Comparison of ENCODE assay signal across 9 cellular contexts in genomic region chr12:49331360-49332222, GRCh38. TPM values are rescaled to one million over a fixed set of nuclear protein-coding genes. Genes with fewer than 3 reads are reported as not detected.
A peak's percentile ranks its signal among the peaks of the same experiment; 100 is the strongest.
DNase-seq lines count a peak whose midpoint lies in the region; ATAC-seq, FAIRE-seq and TF ChIP-seq lines count a peak whose summit lies in the region.
"Had no signal": no experiment of that assay in that cellular context is flagged by ENCODE, and none has a peak within 500 bp of the region (broad histone marks: within the 10 kb centered on the region; RNA-seq: fewer than 3 reads in every experiment).

No MANE protein-coding gene starts in this region.

- TF ChIP-seq POLR2A in Peyer's patch (IDR thresholded peaks at IDR 0.05) (no peak), endothelial cell of umbilical vein (IDR thresholded peaks at IDR 0.05; ENCODE audit: low read depth, low read length) (no peak)

- no peaks in the 10 kb centered on the region for H3K9me1 ChIP-seq in endothelial cell of umbilical vein (replicated peaks; ENCODE audit: control insufficient read depth, extremely low read depth, insufficient read depth, low read length)

- peak; percentile 87 for FAIRE-seq in endothelial cell of umbilical vein (lab: Jason Lieb, UNC)
- FAIRE-seq: islet of Langerhans had no signal

- H3K27me3 ChIP-seq in GM23338 (ENCODE audit: insufficient read depth): peaks cover 56% of the 10 kb centered on the region
- H3K27me3 ChIP-seq in Peyer's patch: peaks cover 3 to 25% of the 10 kb centered on the region in 2 donors
- H3K27me3 ChIP-seq in endothelial cell of umbilical vein (ENCODE audit: control insufficient read depth in 2 of 2, insufficient read depth in 2 of 2, low read length in 2 of 2): peaks cover 33% of the 10 kb centered on the region in 2 experiments

- no TSS peak for BruUV-seq in endothelial cell of umbilical vein (replicated peaks; lab: Mats Ljungman, UMichigan)

- peaks cover 27% of the 10 kb centered on the region for H3K4me1 Mint-ChIP-seq in GM23338
- H3K4me1 Mint-ChIP-seq in T-helper 2 cell treated with Interferon-gamma antibody and Interleukin-4, amounts not matched to agents 5 μg/mL and 100 μg/mL, for 36 hours (ENCODE audit: low read depth): peaks cover 6% of the 10 kb centered on the region

- dilution Hi-C loops in endothelial cell of umbilical vein (cut with MboI; ENCODE audit: extremely low pct_ligation_motif_present, low sequenced_read_pairs): no loop called here

- no peak overlapping the region for H2AFZ ChIP-seq in GM23338
- H2AFZ ChIP-seq in endothelial cell of umbilical vein (ENCODE audit: low read depth, low read length): no peak overlapping the region

- POLR2A ChIA-PET in endothelial cell of umbilical vein (lab: Charles Lee): interaction anchor here (0.6 to 0.9 kb wide), 2 partner anchors 9 to 137 kb away, joined by 4 to 10 read pairs; partner anchors contain the start of gene TROAP

- H3K4me1 ChIP-seq in GM23338 (ENCODE audit: insufficient read depth) (peaks cover 6% of the 10 kb centered on the region; the same call in 1 of the 2 replicates), Peyer's patch (peaks cover 0 to 16% (median 2%) of the 10 kb centered on the region in 4 donors), endothelial cell of umbilical vein (ENCODE audit: control insufficient read depth, extremely low read depth, insufficient read depth, low read length) (no peaks in the 10 kb centered on the region)

- H3K27me3 Mint-ChIP-seq in GM23338 (ENCODE audit: insufficient read depth, low read depth, poor library complexity): peaks cover 58% of the 10 kb centered on the region
- H3K27me3 Mint-ChIP-seq in T-helper 2 cell treated with Interferon-gamma antibody and Interleukin-4, amounts not matched to agents 5 μg/mL and 100 μg/mL, for 36 hours (ENCODE audit: low read depth): peaks cover 36% of the 10 kb centered on the region

- ATAC-seq in GM23338 (peak; percentile 76), GM19023 (IDR thresholded peaks at IDR 0.05; ENCODE audit: unreplicated experiment) (no peak), HG03108 (IDR thresholded peaks at IDR 0.05; ENCODE audit: unreplicated experiment) (no peak)

- peaks cover 22% of the 10 kb centered on the region for H3F3A ChIP-seq in GM23338 (replicated peaks; ENCODE audit: low read depth)

- DNase-seq in AML-193 (lab: John Stamatoyannopoulos, UW): peak; percentile 8 to 26
- peak; percentile 81 for DNase-seq in GM23338 (ENCODE audit: low spot score)
- DNase-seq in Peyer's patch: peak in 2 of 3 donors; percentile 71 to 77
- peak; percentile 75 for DNase-seq in endothelial cell of umbilical vein (ENCODE audit: low read depth, low spot score)
- DNase-seq in middle frontal gyrus (ENCODE audit: extremely low spot score, low spot score): peak; percentile 70
- DNase-seq in T-helper 2 cell treated with Interferon-gamma antibody and Interleukin-4, amounts not matched to agents 5 μg/mL and 100 μg/mL, for 36 hours (ENCODE audit: low spot score): no peak

- TF ChIP-seq CTCF in GM23338 (conservative IDR thresholded peaks at IDR 0.05; ENCODE audit: low read depth in 2 of 2) (peak; percentile 79 to 91), Peyer's patch (IDR thresholded peaks at IDR 0.05) (peak in 5 of 6 experiments; percentile 18 to 86 (median 75)), endothelial cell of umbilical vein (IDR thresholded peaks at IDR 0.05; ENCODE audit: extremely low read depth in 1 of 2, insufficient read depth in 1 of 2, low read depth in 1 of 2, low read length in 2 of 2) (peak; percentile 81 to 86)

- H3K27ac ChIP-seq in GM23338 (ENCODE audit: low read depth) (no peak overlapping the region), Peyer's patch (no peak overlapping the region), endothelial cell of umbilical vein (ENCODE audit: insufficient read depth, low read depth, low read length) (no peak overlapping the region)

- intact Hi-C loops in endothelial cell of umbilical vein (cut with micrococcal nuclease): loop anchor here (1.0 kb wide), 3 partner anchors 16 to 249 kb away; no protein-coding TSS in a partner anchor

- peaks cover 5% of the 10 kb centered on the region; the same call in 2 of the 3 replicates for H3K9me3 Mint-ChIP-seq in GM23338
- H3K9me3 Mint-ChIP-seq in T-helper 2 cell treated with Interferon-gamma antibody and Interleukin-4, amounts not matched to agents 5 μg/mL and 100 μg/mL, for 36 hours: no peaks in the 10 kb centered on the region

- H4K20me1 ChIP-seq in GM23338 (replicated peaks; ENCODE audit: insufficient read depth): peaks cover 5% of the 10 kb centered on the region
- H4K20me1 ChIP-seq in endothelial cell of umbilical vein (replicated peaks; ENCODE audit: control insufficient read depth, extremely low read depth, insufficient read depth, low read length): no peaks in the 10 kb centered on the region

- no peaks in the 10 kb centered on the region for H3K9me2 ChIP-seq in GM23338 (ENCODE audit: insufficient read depth)

- H3K4me2 ChIP-seq in GM23338 (no peak overlapping the region), endothelial cell of umbilical vein (ENCODE audit: insufficient read depth, low read length) (no peak overlapping the region)

- no peaks in the 10 kb centered on the region for H3K9me3 ChIP-seq in Peyer's patch
- H3K9me3 ChIP-seq in endothelial cell of umbilical vein (replicated peaks; ENCODE audit: control insufficient read depth, insufficient read depth, low read length): no peaks in the 10 kb centered on the region

- H3K36me3 Mint-ChIP-seq in GM23338 (ENCODE audit: low read depth): peaks cover 37% of the 10 kb centered on the region
- H3K36me3 Mint-ChIP-seq in T-helper 2 cell treated with Interferon-gamma antibody and Interleukin-4, amounts not matched to agents 5 μg/mL and 100 μg/mL, for 36 hours (ENCODE audit: low read depth): peaks cover 37% of the 10 kb centered on the region

- CTCF ChIA-PET in endothelial cell of umbilical vein (lab: Charles Lee): interaction anchor here (0.6 to 9.0 kb wide), 50 partner anchors 9 to 410 kb away, joined by 3 to 280 read pairs (median 4); partner anchors contain the start of genes DNAJC22, FAM186B, KCNH3 and PRPF40B

- peaks cover 14% of the 10 kb centered on the region; the same call in 1 of the 2 replicates for H3K36me3 ChIP-seq in GM23338 (ENCODE audit: insufficient read depth)
- no peaks in the 10 kb centered on the region for H3K36me3 ChIP-seq in Peyer's patch
- peaks cover 4% of the 10 kb centered on the region in 2 experiments for H3K36me3 ChIP-seq in endothelial cell of umbilical vein (ENCODE audit: control insufficient read depth in 2 of 2, extremely low read depth in 1 of 2, insufficient read depth in 2 of 2, low read length in 2 of 2)

- H3K4me3 ChIP-seq in GM23338 (no peak overlapping the region), Peyer's patch (no peak overlapping the region), endothelial cell of umbilical vein (replicated peaks in 1 of 3; ENCODE audit: insufficient read depth in 1 of 3, low read depth in 1 of 3, low read length in 3 of 3) (no peak overlapping the region)

- H3K4me3 Mint-ChIP-seq in GM23338: peak overlapping the region; percentile 78; the same call in 1 of the 3 replicates
- H3K4me3 Mint-ChIP-seq in T-helper 2 cell treated with Interferon-gamma antibody and Interleukin-4, amounts not matched to agents 5 μg/mL and 100 μg/mL, for 36 hours: no peak overlapping the region

- H3K9ac ChIP-seq in endothelial cell of umbilical vein (replicated peaks; ENCODE audit: extremely low read depth, insufficient read depth, low read length): no peak overlapping the region

- no peak overlapping the region for H3K27ac Mint-ChIP-seq in GM23338
- no peak overlapping the region for H3K27ac Mint-ChIP-seq in T-helper 2 cell treated with Interferon-gamma antibody and Interleukin-4, amounts not matched to agents 5 μg/mL and 100 μg/mL, for 36 hours

- no peaks in the 10 kb centered on the region for H3K79me2 ChIP-seq in GM23338 (replicated peaks; ENCODE audit: insufficient read depth)
- H3K79me2 ChIP-seq in endothelial cell of umbilical vein (ENCODE audit: control insufficient read depth, insufficient read depth, low read length): no peaks in the 10 kb centered on the region

RNA-seq across cellular contexts. Expression of gene C1QL4, which starts 5.4 kb away (rescaled TPM):
- 0.12 TPM in 1 of 2 replicates, not detected in the other for total RNA-seq in GM23338 (2014; rRNA removed; shearing (Covaris generic))
- polyA plus RNA-seq in GM23338 (2016; fragmentation: Nextera tagmentation; extraction: Ambion mirVana) (not detected in 2 replicates), endothelial cell of umbilical vein (not detected in 2 replicates)
- total RNA-seq in Peyer's patch (not detected), endothelial cell of umbilical vein (not detected in 2 replicates)
- 0.03 TPM in 1 of 2 replicates, not detected in the other for polyA plus RNA-seq in endothelial cell of umbilical vein (2011; cell fraction: cytosol; rRNA removed)
- not detected in 2 replicates for polyA plus RNA-seq in endothelial cell of umbilical vein (2011; cell fraction: nucleus; rRNA removed)
- not detected in 2 replicates for polyA plus RNA-seq in endothelial cell of umbilical vein (2012)
- not detected in 2 replicates for polyA minus RNA-seq in endothelial cell of umbilical vein
- polyA minus RNA-seq in endothelial cell of umbilical vein (2011; cell fraction: cytosol; rRNA and poly(A)+ RNA removed): 0.41 TPM
- not detected in 2 replicates for polyA minus RNA-seq in endothelial cell of umbilical vein (2011; cell fraction: nucleus; rRNA and poly(A)+ RNA removed)

RNA-seq across cellular contexts. Expression of gene TROAP, which starts 8.5 kb away (rescaled TPM):
- 27.6 and 46.4 TPM in 2 replicates for total RNA-seq in GM23338 (2014; rRNA removed; shearing (Covaris generic))
- polyA plus RNA-seq in GM23338 (2016; fragmentation: Nextera tagmentation; extraction: Ambion mirVana) (44.7 and 47.5 TPM in 2 replicates), endothelial cell of umbilical vein (27.3 and 31.7 TPM in 2 replicates)
- total RNA-seq in Peyer's patch (10 to 100 TPM in 2 of 4 donors, 1 to 10 TPM in 2; 8.0 to 28.1 (median 10.2) TPM), endothelial cell of umbilical vein (62.4 and 68.6 TPM in 2 replicates)
- polyA plus RNA-seq in endothelial cell of umbilical vein (2011; cell fraction: cytosol; rRNA removed): 47.3 and 53.1 TPM in 2 replicates
- 127 and 133 TPM in 2 replicates for polyA plus RNA-seq in endothelial cell of umbilical vein (2011; cell fraction: nucleus; rRNA removed)
- 21.3 and 57.6 TPM in 2 replicates for polyA plus RNA-seq in endothelial cell of umbilical vein (2012)
- polyA minus RNA-seq in endothelial cell of umbilical vein: 20.6 and 29.7 TPM in 2 replicates
- 41.8 TPM for polyA minus RNA-seq in endothelial cell of umbilical vein (2011; cell fraction: cytosol; rRNA and poly(A)+ RNA removed)
- 34.9 and 40.2 TPM in 2 replicates for polyA minus RNA-seq in endothelial cell of umbilical vein (2011; cell fraction: nucleus; rRNA and poly(A)+ RNA removed)

RNA-seq across cellular contexts. Expression of gene DNAJC22, which starts 15.1 kb away (rescaled TPM):
- total RNA-seq in GM23338 (2014; rRNA removed; shearing (Covaris generic)): 0.10 TPM in 1 of 2 replicates, not detected in the other
- polyA plus RNA-seq in GM23338 (2016; fragmentation: Nextera tagmentation; extraction: Ambion mirVana) (not detected in 2 replicates), endothelial cell of umbilical vein (1.4 TPM in 2 replicates)
- total RNA-seq in Peyer's patch (10 to 100 TPM in 3 of 4 donors, 1 to 10 TPM in 1; 5.0 to 57.8 (median 56.4) TPM), endothelial cell of umbilical vein (1.1 and 1.3 TPM in 2 replicates)
- 1.2 TPM in 2 replicates for polyA plus RNA-seq in endothelial cell of umbilical vein (2011; cell fraction: cytosol; rRNA removed)
- 0.96 and 0.98 TPM in 2 replicates for polyA plus RNA-seq in endothelial cell of umbilical vein (2011; cell fraction: nucleus; rRNA removed)
- 0.15 and 1.3 TPM in 2 replicates for polyA plus RNA-seq in endothelial cell of umbilical vein (2012)
- 1.3 and 1.4 TPM in 2 replicates for polyA minus RNA-seq in endothelial cell of umbilical vein
- polyA minus RNA-seq in endothelial cell of umbilical vein (2011; cell fraction: cytosol; rRNA and poly(A)+ RNA removed): 1.1 TPM
- polyA minus RNA-seq in endothelial cell of umbilical vein (2011; cell fraction: nucleus; rRNA and poly(A)+ RNA removed): 0.34 and 0.43 TPM in 2 replicates

RNA-seq across cellular contexts. Expression of gene SPATS2, which starts 35.7 kb away (rescaled TPM):
- total RNA-seq in GM23338 (2014; rRNA removed; shearing (Covaris generic)): 20.6 and 28.1 TPM in 2 replicates
- polyA plus RNA-seq in GM23338 (2016; fragmentation: Nextera tagmentation; extraction: Ambion mirVana): 54.0 and 61.0 TPM in 2 replicates
- total RNA-seq in Peyer's patch: 10 to 100 TPM; 20.2 to 49.5 (median 24.8) TPM
- 58.8 and 66.5 TPM in 2 replicates for total RNA-seq in endothelial cell of umbilical vein
- 32.6 and 55.8 TPM in 2 replicates for polyA plus RNA-seq in endothelial cell of umbilical vein
- polyA plus RNA-seq in endothelial cell of umbilical vein (2011; cell fraction: cytosol; rRNA removed): 53.3 and 64.3 TPM in 2 replicates
- 103 and 146 TPM in 2 replicates for polyA plus RNA-seq in endothelial cell of umbilical vein (2011; cell fraction: nucleus; rRNA removed)
- polyA plus RNA-seq in endothelial cell of umbilical vein (2012): 63.5 and 74.0 TPM in 2 replicates
- polyA minus RNA-seq in endothelial cell of umbilical vein: 76.2 and 88.1 TPM in 2 replicates
- polyA minus RNA-seq in endothelial cell of umbilical vein (2011; cell fraction: cytosol; rRNA and poly(A)+ RNA removed): 48.5 TPM
- 95.5 and 134 TPM in 2 replicates for polyA minus RNA-seq in endothelial cell of umbilical vein (2011; cell fraction: nucleus; rRNA and poly(A)+ RNA removed)

RNA-seq across cellular contexts. Expression of gene PRPH, which starts 36.6 kb away (rescaled TPM):
- total RNA-seq in GM23338 (2014; rRNA removed; shearing (Covaris generic)): 0.24 and 0.62 TPM in 2 replicates
- 0.36 and 0.43 TPM in 2 replicates for polyA plus RNA-seq in GM23338 (2016; fragmentation: Nextera tagmentation; extraction: Ambion mirVana)
- total RNA-seq in Peyer's patch: 1 to 10 TPM in 3 of 4 donors, not detected in 1; 6.4 to 8.8 (median 6.5) TPM
- not detected in 2 replicates for total RNA-seq in endothelial cell of umbilical vein
- not detected in 2 replicates for polyA plus RNA-seq in endothelial cell of umbilical vein
- not detected in 2 replicates for polyA plus RNA-seq in endothelial cell of umbilical vein (2011; cell fraction: cytosol; rRNA removed)
- polyA plus RNA-seq in endothelial cell of umbilical vein (2011; cell fraction: nucleus; rRNA removed): 0.45 and 0.49 TPM in 2 replicates
- polyA plus RNA-seq in endothelial cell of umbilical vein (2012): not detected in 2 replicates
- polyA minus RNA-seq in endothelial cell of umbilical vein: not detected in 2 replicates
- not detected for polyA minus RNA-seq in endothelial cell of umbilical vein (2011; cell fraction: cytosol; rRNA and poly(A)+ RNA removed)
- polyA minus RNA-seq in endothelial cell of umbilical vein (2011; cell fraction: nucleus; rRNA and poly(A)+ RNA removed): not detected in 2 replicates
